ENCODE assay signal across 12 cellular contexts in the genomic region with DNA sequence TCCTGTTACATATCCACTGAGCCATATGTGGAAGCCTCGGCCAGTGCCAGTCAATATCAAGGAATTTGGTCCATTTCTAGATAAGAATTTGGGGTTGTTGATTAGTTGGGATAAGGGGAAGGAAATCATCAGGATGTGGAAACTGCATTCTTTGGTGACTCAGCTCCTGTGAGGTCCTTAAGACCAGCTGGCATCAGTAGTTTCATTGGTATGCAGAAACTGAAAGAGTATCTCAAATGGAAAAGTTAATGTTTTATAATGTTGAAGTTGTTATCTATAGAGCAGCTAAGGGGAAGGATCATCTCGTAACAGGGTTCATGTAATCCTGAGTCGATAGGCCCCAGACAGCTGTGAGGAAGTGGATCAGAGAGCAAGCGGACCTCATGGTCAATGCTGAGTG. TPM values are rescaled to one million over a fixed set of nuclear protein-coding genes. Genes with fewer than 3 reads are reported as not detected.
A peak's percentile ranks its signal among the peaks of the same experiment; 100 is the strongest.
DNase-seq lines count a peak whose midpoint lies in the region; TF ChIP-seq lines count a peak whose summit lies in the region.
"Had no signal": no experiment of that assay in that cellular context is flagged by ENCODE, and none has a peak within 500 bp of the region (broad histone marks: within the 10 kb centered on the region; RNA-seq: fewer than 3 reads in every experiment).

No MANE protein-coding gene starts in this region.

- no peak for TF ChIP-seq POLR2A in sigmoid colon (IDR thresholded peaks at IDR 0.05)

- no peaks in the 10 kb centered on the region for H3K36me3 Mint-ChIP-seq in T-helper 2 cell treated with Interferon-gamma antibody and Interleukin-4, amounts not matched to agents 5 μg/mL and 100 μg/mL, for 36 hours (ENCODE audit: low read depth)
- H3K36me3 Mint-ChIP-seq: activated CD4-positive, alpha-beta memory T cell treated with anti-CD3 and anti-CD28 coated beads for 36 hours; naive B cell had no signal

- H3K4me3 ChIP-seq in AG10803 (ENCODE audit: low read length): no peak overlapping the region
- no peak overlapping the region for H3K4me3 ChIP-seq in choroid plexus epithelial cell (ENCODE audit: low read depth, low read length)
- no peak overlapping the region for H3K4me3 ChIP-seq in mesodermal cell (ENCODE audit: extremely low read depth, insufficient read depth, low read length, poor library complexity, severe bottlenecking)
- no peak overlapping the region for H3K4me3 ChIP-seq in sigmoid colon
- H3K4me3 ChIP-seq: adrenal gland, esophagus squamous epithelium had no signal

- H3K36me3 ChIP-seq in mesodermal cell (ENCODE audit: control insufficient read depth, insufficient read depth, low read length) (no peaks in the 10 kb centered on the region), sigmoid colon (no peaks in the 10 kb centered on the region)
- H3K36me3 ChIP-seq: adrenal gland, esophagus squamous epithelium had no signal

- H3K9me3 Mint-ChIP-seq in T-helper 2 cell treated with Interferon-gamma antibody and Interleukin-4, amounts not matched to agents 5 μg/mL and 100 μg/mL, for 36 hours: no peaks in the 10 kb centered on the region
- H3K9me3 Mint-ChIP-seq: activated CD4-positive, alpha-beta memory T cell treated with anti-CD3 and anti-CD28 coated beads for 36 hours had no signal

- H3K27ac Mint-ChIP-seq in T-helper 2 cell treated with Interferon-gamma antibody and Interleukin-4, amounts not matched to agents 5 μg/mL and 100 μg/mL, for 36 hours: no peak overlapping the region
- H3K27ac Mint-ChIP-seq: activated CD4-positive, alpha-beta memory T cell treated with anti-CD3 and anti-CD28 coated beads for 36 hours; naive B cell had no signal

- H3K4me1 ChIP-seq in mesodermal cell (ENCODE audit: control insufficient read depth, insufficient read depth, low read length, poor library complexity, severe bottlenecking): peaks cover 15% of the 10 kb centered on the region
- peaks cover 0 to 45% (median 18%) of the 10 kb centered on the region in 4 donors for H3K4me1 ChIP-seq in sigmoid colon
- H3K4me1 ChIP-seq: adrenal gland had no signal

- peaks cover 12% of the 10 kb centered on the region for H3K9me3 ChIP-seq in mesodermal cell (ENCODE audit: control insufficient read depth, low read length)
- H3K9me3 ChIP-seq in sigmoid colon: no peaks in the 10 kb centered on the region
- H3K9me3 ChIP-seq: adrenal gland, esophagus squamous epithelium had no signal

- H3K4me1 Mint-ChIP-seq in T-helper 2 cell treated with Interferon-gamma antibody and Interleukin-4, amounts not matched to agents 5 μg/mL and 100 μg/mL, for 36 hours (ENCODE audit: low read depth): peaks cover 3% of the 10 kb centered on the region

- peaks cover 10% of the 10 kb centered on the region for H3K27me3 Mint-ChIP-seq in T-helper 2 cell treated with Interferon-gamma antibody and Interleukin-4, amounts not matched to agents 5 μg/mL and 100 μg/mL, for 36 hours (ENCODE audit: low read depth)
- H3K27me3 Mint-ChIP-seq: activated CD4-positive, alpha-beta memory T cell treated with anti-CD3 and anti-CD28 coated beads for 36 hours had no signal

- intact Hi-C loops in sigmoid colon (cut with DNase I): no loop called here

- no peak for TF ChIP-seq EP300 in sigmoid colon (IDR thresholded peaks at IDR 0.05)

- H3K27ac ChIP-seq in mesodermal cell (ENCODE audit: low read depth, low read length, severe bottlenecking) (peak overlapping the region; percentile 29), sigmoid colon (peak overlapping the region in 1 of 4 donors; percentile 20)
- H3K27ac ChIP-seq: esophagus squamous epithelium had no signal

- 86 to 90% methylated on average over 3 to 4 of the region's 4 CpGs for WGBS in mesodermal cell (ENCODE audit: insufficient coverage in 2 of 2), 2 experiments
- WGBS in sigmoid colon, 2 donors: 28 to 56% methylated on average over 4 of the region's 4 CpGs

- DNase-seq in AG10803 (ENCODE audit: low read depth) (peak; percentile 90), M059J (ENCODE audit: low read depth) (peak; percentile 94), choroid plexus epithelial cell (ENCODE audit: low read depth) (peak; percentile 83), NCI-H1092 (lab: John Stamatoyannopoulos, UW) (no peak), sigmoid colon (no peak), NCI-H1105 (lab: John Stamatoyannopoulos, UW) (no peak)
- DNase-seq in T-helper 2 cell treated with Interferon-gamma antibody and Interleukin-4, amounts not matched to agents 5 μg/mL and 100 μg/mL, for 36 hours (ENCODE audit: low spot score): no peak
- DNase-seq: activated CD4-positive, alpha-beta memory T cell treated with anti-CD3 and anti-CD28 coated beads for 36 hours; esophagus squamous epithelium; naive B cell had no signal

- H3K27me3 ChIP-seq in sigmoid colon: no peaks in the 10 kb centered on the region
- H3K27me3 ChIP-seq: adrenal gland had no signal

- TF ChIP-seq CTCF in AG10803 (conservative IDR thresholded peaks at IDR 0.05; ENCODE audit: low read length) (no peak), choroid plexus epithelial cell (conservative IDR thresholded peaks at IDR 0.05; ENCODE audit: low read depth, low read length) (no peak), sigmoid colon (IDR thresholded peaks at IDR 0.05) (no peak)

- H3K4me3 Mint-ChIP-seq in T-helper 2 cell treated with Interferon-gamma antibody and Interleukin-4, amounts not matched to agents 5 μg/mL and 100 μg/mL, for 36 hours: no peak overlapping the region
- H3K4me3 Mint-ChIP-seq: activated CD4-positive, alpha-beta memory T cell treated with anti-CD3 and anti-CD28 coated beads for 36 hours; naive B cell had no signal

RNA-seq across cellular contexts. Expression of a gene that starts 52.5 kb away (rescaled TPM):
- total RNA-seq in M059J (2014; rRNA removed; shearing (Covaris generic)): 345 and 416 TPM in 2 replicates
- 84.4 TPM for polyA plus RNA-seq in mesodermal cell (2013, experiment 1 of 2)
- polyA plus RNA-seq in mesodermal cell (2013, experiment 2 of 2): 93.7 TPM
- 100 to 1,000 TPM; 285 to 415 (median 351) TPM for total RNA-seq in sigmoid colon
- 10 to 100 TPM; 14.8 to 66.0 (median 16.8) TPM for polyA plus RNA-seq in sigmoid colon

Comparison
In these comparisons a context has a peak if more than half of its experiments do, and no peak if none do; other contexts are left out.
1. DNase-seq: peak in AG10803 (single experiment), M059J (single experiment) and choroid plexus epithelial cell (single experiment); none in NCI-H1092 (single experiment), sigmoid colon (single experiment), T-helper 2 cell treated with Interferon-gamma antibody and Interleukin-4, amounts not matched to agents 5 μg/mL and 100 μg/mL, for 36 hours (single experiment) and NCI-H1105 (single experiment).